21 cellular contexts compared by ENCODE assay signal in genomic region chrX:7889680-7890079, GRCh38. TPM values are rescaled to one million over a fixed set of nuclear protein-coding genes. Genes with fewer than 3 reads are reported as not detected.
DNase-seq lines count a peak whose midpoint lies in the region; ATAC-seq and TF ChIP-seq lines count a peak whose summit lies in the region.
"Had no signal": no experiment of that assay in that cellular context is flagged by ENCODE, and none has a peak within 500 bp of the region (broad histone marks: within the 10 kb centered on the region; RNA-seq: fewer than 3 reads in every experiment).

No MANE protein-coding gene starts in this region.

- H3K4me1 Mint-ChIP-seq in stimulated activated memory B cell treated with anti-CD40 and anti-IgM and Interleukin-4, amounts not matched to agents 10 μg/mL and 1 μg/mL and 100 μg/mL, for 72 hours: no peaks in the 10 kb centered on the region
- H3K4me1 Mint-ChIP-seq in nephron progenitor cell: no peaks in the 10 kb centered on the region
- H3K4me1 Mint-ChIP-seq: CD14-positive monocyte had no signal

- H3K4me1 ChIP-seq in GM23248 (ENCODE audit: insufficient read depth): no peaks in the 10 kb centered on the region
- H3K4me1 ChIP-seq in PC-3 (ENCODE audit: insufficient read depth, low read length): peaks cover 14% of the 10 kb centered on the region
- no peaks in the 10 kb centered on the region for H3K4me1 ChIP-seq in esophagus muscularis mucosa
- H3K4me1 ChIP-seq: sigmoid colon, SJCRH30, testis had no signal

- H2AFZ ChIP-seq in GM23248 (no peak overlapping the region), PC-3 (ENCODE audit: low read length) (no peak overlapping the region)

- H3K79me2 ChIP-seq in GM23248 (ENCODE audit: insufficient read depth) (no peaks in the 10 kb centered on the region), PC-3 (ENCODE audit: low read length) (no peaks in the 10 kb centered on the region)

- POLR2A ChIA-PET in PC-3 (lab: Charles Lee; ENCODE audit: unreplicated experiment): interaction anchor here (0.7 kb wide), 1 partner anchor 36 kb away, joined by 3 read pairs; no protein-coding TSS in a partner anchor

- intact Hi-C loops in PC-3 (cut with micrococcal nuclease): loop anchor here (5.0 kb wide), 1 partner anchor 677 kb away; no protein-coding TSS in a partner anchor
- intact Hi-C loops in esophagus muscularis mucosa (cut with DNase I): loop anchor here (10.0 kb wide), 1 partner anchor 55 kb away; no protein-coding TSS in a partner anchor

- no peak overlapping the region for H3K4me3 ChIP-seq in GM23248
- H3K4me3 ChIP-seq in PC-3 (ENCODE audit: low read length): no peak overlapping the region
- H3K4me3 ChIP-seq in epithelial cell of proximal tubule (ENCODE audit: low read depth, low read length): no peak overlapping the region
- H3K4me3 ChIP-seq in retinal pigment epithelial cell (ENCODE audit: low read length): no peak overlapping the region
- no peak overlapping the region for H3K4me3 ChIP-seq in esophagus muscularis mucosa
- H3K4me3 ChIP-seq: mucosa of descending colon, sigmoid colon, SJCRH30, testis had no signal

- no TSS peak for BruUV-seq in PC-3 (replicated peaks; lab: Mats Ljungman, UMichigan)

- H3K4me2 ChIP-seq in GM23248 (ENCODE audit: unreplicated experiment): no peak overlapping the region
- peak overlapping the region; percentile 40 for H3K4me2 ChIP-seq in PC-3 (ENCODE audit: low read length)

- H3K36me3 Mint-ChIP-seq in stimulated activated memory B cell treated with anti-CD40 and anti-IgM and Interleukin-4, amounts not matched to agents 10 μg/mL and 1 μg/mL and 100 μg/mL, for 72 hours: no peaks in the 10 kb centered on the region
- H3K36me3 Mint-ChIP-seq in nephron progenitor cell (ENCODE audit: low read depth): no peaks in the 10 kb centered on the region
- H3K36me3 Mint-ChIP-seq: activated CD8-positive, alpha-beta memory T cell treated with anti-CD3 and anti-CD28 coated beads, Interleukin-2, amount 10 ng/mL, durations not matched to agents 7 days and 5 days; CD14-positive monocyte had no signal

- no peak overlapping the region for H3K4me3 Mint-ChIP-seq in stimulated activated memory B cell treated with anti-CD40 and anti-IgM and Interleukin-4, amounts not matched to agents 10 μg/mL and 1 μg/mL and 100 μg/mL, for 72 hours
- H3K4me3 Mint-ChIP-seq in nephron progenitor cell: no peak overlapping the region
- H3K4me3 Mint-ChIP-seq: activated CD8-positive, alpha-beta memory T cell treated with anti-CD3 and anti-CD28 coated beads, Interleukin-2, amount 10 ng/mL, durations not matched to agents 7 days and 5 days; CD14-positive monocyte; T-helper 2 cell treated with Interferon-gamma antibody and Interleukin-4, amounts not matched to agents 5 μg/mL and 100 μg/mL, for 36 hours had no signal

- no peaks in the 10 kb centered on the region for H3F3A ChIP-seq in GM23248 (ENCODE audit: insufficient read depth)
- H3F3A ChIP-seq in PC-3 (ENCODE audit: low read length, unreplicated experiment): no peaks in the 10 kb centered on the region

- H4K20me1 ChIP-seq in GM23248 (ENCODE audit: insufficient read depth) (no peaks in the 10 kb centered on the region), PC-3 (ENCODE audit: low read length) (no peaks in the 10 kb centered on the region)

- H3K36me3 ChIP-seq in GM23248 (ENCODE audit: low read depth) (no peaks in the 10 kb centered on the region), PC-3 (ENCODE audit: low read depth, low read length) (no peaks in the 10 kb centered on the region), esophagus muscularis mucosa (no peaks in the 10 kb centered on the region)
- H3K36me3 ChIP-seq: sigmoid colon, SJCRH30 had no signal

- CTCF ChIA-PET in PC-3 (lab: Charles Lee): no interaction called here

- H3K9ac ChIP-seq in GM23248 (no peak overlapping the region), PC-3 (ENCODE audit: low read length) (no peak overlapping the region)

- in situ Hi-C loops in GM23248 (cut with MboI): no loop called here

- 2 to 9% methylated on average over 2 of the region's 2 CpGs for WGBS in GM23248 (ENCODE audit: low coverage in 1 of 2, low lambda C conversion rate in 2 of 2, missing lambda C conversion rate in 2 of 2), 2 experiments
- 74% methylated on average over 2 of the region's 2 CpGs for WGBS in esophagus muscularis mucosa

- peak; percentile 53 for DNase-seq in GM23248
- DNase-seq in PC-3: peak; percentile 62
- peak; percentile 1 for DNase-seq in epithelial cell of proximal tubule (ENCODE audit: low read depth)
- DNase-seq in retinal pigment epithelial cell (ENCODE audit: low read depth): peak; percentile 54
- no peak for DNase-seq in nephron progenitor cell
- DNase-seq in esophagus muscularis mucosa (ENCODE audit: extremely low spot score): no peak
- DNase-seq: activated CD4-positive, CD25-positive, alpha-beta regulatory T cell; activated CD8-positive, alpha-beta memory T cell treated with anti-CD3 and anti-CD28 coated beads, Interleukin-2, amount 10 ng/mL, durations not matched to agents 7 days and 5 days; activated gamma-delta T cell treated with Interleukin-2 at 50 U/mL for 16 hours; aorta; cortex of kidney; erythroblast; mucosa of descending colon; NCI-H146; sigmoid colon; SJCRH30; testis had no signal

- H3K9me2 ChIP-seq in GM23248 (ENCODE audit: insufficient read depth) (no peaks in the 10 kb centered on the region), PC-3 (replicated peaks; ENCODE audit: low read length) (no peaks in the 10 kb centered on the region)

- H3K27me3 Mint-ChIP-seq in stimulated activated memory B cell treated with anti-CD40 and anti-IgM and Interleukin-4, amounts not matched to agents 10 μg/mL and 1 μg/mL and 100 μg/mL, for 72 hours: no peaks in the 10 kb centered on the region
- H3K27me3 Mint-ChIP-seq in nephron progenitor cell (ENCODE audit: low read depth, poor library complexity): no peaks in the 10 kb centered on the region
- H3K27me3 Mint-ChIP-seq: activated CD8-positive, alpha-beta memory T cell treated with anti-CD3 and anti-CD28 coated beads, Interleukin-2, amount 10 ng/mL, durations not matched to agents 7 days and 5 days had no signal

- TF ChIP-seq EP300 in esophagus muscularis mucosa (IDR thresholded peaks at IDR 0.05): no peak

- H3K27ac Mint-ChIP-seq in stimulated activated memory B cell treated with anti-CD40 and anti-IgM and Interleukin-4, amounts not matched to agents 10 μg/mL and 1 μg/mL and 100 μg/mL, for 72 hours: no peak overlapping the region
- no peak overlapping the region for H3K27ac Mint-ChIP-seq in nephron progenitor cell
- H3K27ac Mint-ChIP-seq: activated CD8-positive, alpha-beta memory T cell treated with anti-CD3 and anti-CD28 coated beads, Interleukin-2, amount 10 ng/mL, durations not matched to agents 7 days and 5 days; CD14-positive monocyte; T-helper 2 cell treated with Interferon-gamma antibody and Interleukin-4, amounts not matched to agents 5 μg/mL and 100 μg/mL, for 36 hours had no signal

- TF ChIP-seq CTCF in PC-3 (conservative IDR thresholded peaks at IDR 0.05; ENCODE audit: low read depth, low read length): no peak
- no peak for TF ChIP-seq CTCF in epithelial cell of proximal tubule (conservative IDR thresholded peaks at IDR 0.05; ENCODE audit: low read depth, low read length)
- no peak for TF ChIP-seq CTCF in retinal pigment epithelial cell (conservative IDR thresholded peaks at IDR 0.05; ENCODE audit: low read depth, low read length)
- TF ChIP-seq CTCF in nephron progenitor cell (IDR thresholded peaks at IDR 0.05): no peak
- no peak for TF ChIP-seq CTCF in esophagus muscularis mucosa (IDR thresholded peaks at IDR 0.05)

- no peak for TF ChIP-seq POLR2A in esophagus muscularis mucosa (IDR thresholded peaks at IDR 0.05; ENCODE audit: low read depth)

- H3K9me3 Mint-ChIP-seq in stimulated activated memory B cell treated with anti-CD40 and anti-IgM and Interleukin-4, amounts not matched to agents 10 μg/mL and 1 μg/mL and 100 μg/mL, for 72 hours: no peaks in the 10 kb centered on the region
- H3K9me3 Mint-ChIP-seq in nephron progenitor cell: no peaks in the 10 kb centered on the region
- H3K9me3 Mint-ChIP-seq: T-helper 2 cell treated with Interferon-gamma antibody and Interleukin-4, amounts not matched to agents 5 μg/mL and 100 μg/mL, for 36 hours had no signal

- H3K27me3 ChIP-seq in GM23248 (replicated peaks; ENCODE audit: insufficient read depth) (no peaks in the 10 kb centered on the region), PC-3 (ENCODE audit: low read length) (no peaks in the 10 kb centered on the region), esophagus muscularis mucosa (no peaks in the 10 kb centered on the region)
- H3K27me3 ChIP-seq: sigmoid colon, SJCRH30, testis had no signal

- peak; percentile 97 for ATAC-seq in PC-3
- no peak for ATAC-seq in stimulated activated memory B cell treated with anti-CD40 and anti-IgM and Interleukin-4, amounts not matched to agents 10 μg/mL and 1 μg/mL and 100 μg/mL, for 72 hours
- ATAC-seq: activated CD8-positive, alpha-beta memory T cell treated with anti-CD3 and anti-CD28 coated beads, Interleukin-2, amount 10 ng/mL, durations not matched to agents 7 days and 5 days; mucosa of descending colon had no signal

- H3K9me3 ChIP-seq in GM23248 (ENCODE audit: low read depth) (no peaks in the 10 kb centered on the region), PC-3 (ENCODE audit: low read length) (no peaks in the 10 kb centered on the region), esophagus muscularis mucosa (no peaks in the 10 kb centered on the region)
- H3K9me3 ChIP-seq: mucosa of descending colon, sigmoid colon, SJCRH30, testis had no signal

- no peak overlapping the region for H3K27ac ChIP-seq in GM23248
- H3K27ac ChIP-seq in PC-3 (ENCODE audit: low read length): no peak overlapping the region
- no peak overlapping the region for H3K27ac ChIP-seq in esophagus muscularis mucosa (replicated peaks in 1 of 4)
- H3K27ac ChIP-seq: sigmoid colon, SJCRH30, testis had no signal

RNA-seq across cellular contexts. Expression of gene PNPLA4, which starts 37.5 kb away (rescaled TPM):
- 3.0 and 10.7 TPM in 2 replicates for total RNA-seq in GM23248 (2014; rRNA removed; shearing (Covaris generic))
- polyA plus RNA-seq in GM23248 (2016; fragmentation: Nextera tagmentation; extraction: Ambion mirVana): 10.8 and 12.0 TPM in 2 replicates
- total RNA-seq in PC-3 (2014; rRNA removed) (22.2 and 29.4 TPM in 2 replicates), epithelial cell of proximal tubule (9.2 and 26.0 TPM in 2 replicates), esophagus muscularis mucosa (10 to 100 TPM; 10.3 to 19.1 (median 13.1) TPM)

RNA-seq across cellular contexts. Expression of gene VCX, which starts 46.7 kb away (rescaled TPM):
- not detected in 2 replicates for total RNA-seq in GM23248 (2014; rRNA removed; shearing (Covaris generic))
- not detected in 2 replicates for polyA plus RNA-seq in GM23248 (2016; fragmentation: Nextera tagmentation; extraction: Ambion mirVana)
- total RNA-seq in PC-3 (2014; rRNA removed) (0.26 TPM in 1 of 2 replicates, not detected in the other), epithelial cell of proximal tubule (not detected in 2 replicates), esophagus muscularis mucosa (not detected)
- total RNA-seq: activated CD8-positive, alpha-beta memory T cell treated with anti-CD3 and anti-CD28 coated beads, Interleukin-2, amount 10 ng/mL, durations not matched to agents 7 days and 5 days; aorta; mucosa of descending colon; omental fat pad; sigmoid colon; SJCRH30 had no signal
- polyA plus RNA-seq: aorta, CD14-positive monocyte, sigmoid colon had no signal

Comparison
In these comparisons a context has a peak if more than half of its experiments do, and no peak if none do; other contexts are left out.
1. DNase-seq: peak in GM23248 (single experiment), PC-3 (single experiment), epithelial cell of proximal tubule (single experiment) and retinal pigment epithelial cell (single experiment); none in nephron progenitor cell (single experiment) and esophagus muscularis mucosa (single experiment).